1 cellular context compared by ENCODE assay signal in genomic region chr2:98463988-98464771, GRCh38.
TF ChIP-seq lines count a peak whose summit lies in the region.

No MANE protein-coding gene starts in this region.

TF ChIP-seq in GM23338, 12 proteins besides CTCF, POLR2A, EP300 and RAD21 (continued from another document):
- TF ChIP-seq ZNF462 (CRISPR knock-in tag; IDR thresholded peaks at IDR 0.05) = no peak
- no peak for TF ChIP-seq ETS1 (IDR thresholded peaks at IDR 0.05)
- TF ChIP-seq STAT1 (IDR thresholded peaks at IDR 0.05; ENCODE audit: unreplicated experiment) = no peak
- TF ChIP-seq ZNF331 (CRISPR knock-in tag; IDR thresholded peaks at IDR 0.05; ENCODE audit: low read depth) = no peak
- TF ChIP-seq ZNF114 (CRISPR knock-in tag; IDR thresholded peaks at IDR 0.05) = no peak
- no peak for TF ChIP-seq EZH2phosphoT487 (IDR thresholded peaks at IDR 0.05; ENCODE audit: unreplicated experiment)
- no peak for TF ChIP-seq POLR2AphosphoS5 (IDR thresholded peaks at IDR 0.05; ENCODE audit: low read depth)
- no peak for TF ChIP-seq JUNB (IDR thresholded peaks at IDR 0.05; ENCODE audit: unreplicated experiment)
